Comparison of ENCODE assay signal across 16 cellular contexts in genomic region chr12:130951636-130952035, GRCh38. TPM values are rescaled to one million over a fixed set of nuclear protein-coding genes. Genes with fewer than 3 reads are reported as not detected.
DNase-seq lines count a peak whose midpoint lies in the region; ATAC-seq and TF ChIP-seq lines count a peak whose summit lies in the region.
"Had no signal": no experiment of that assay in that cellular context is flagged by ENCODE, and none has a peak within 500 bp of the region (broad histone marks: within the 10 kb centered on the region; RNA-seq: fewer than 3 reads in every experiment).

No MANE protein-coding gene starts in this region.

- TF ChIP-seq POLR2A in vagina (IDR thresholded peaks at IDR 0.05): no peak

- H3K36me3 Mint-ChIP-seq in activated naive CD8-positive, alpha-beta T cell treated with anti-CD3 and anti-CD28 coated beads, Interleukin-2, amount 10 ng/mL, durations not matched to agents 7 days and 5 days: no peaks in the 10 kb centered on the region
- no peaks in the 10 kb centered on the region for H3K36me3 Mint-ChIP-seq in activated naive CD8-positive, alpha-beta T cell treated with anti-CD3 and anti-CD28 coated beads, Interleukin-2, amount 50 U/mL, for 24 hours (ENCODE audit: low read depth)
- no peaks in the 10 kb centered on the region for H3K36me3 Mint-ChIP-seq in neural progenitor cell
- H3K36me3 Mint-ChIP-seq: CD8-positive, alpha-beta memory T cell had no signal

- H3K9me2 ChIP-seq in hepatocyte (replicated peaks; ENCODE audit: insufficient read depth): no peaks in the 10 kb centered on the region

- H3K4me1 Mint-ChIP-seq in activated naive CD8-positive, alpha-beta T cell treated with anti-CD3 and anti-CD28 coated beads, Interleukin-2, amount 10 ng/mL, durations not matched to agents 7 days and 5 days: no peaks in the 10 kb centered on the region
- H3K4me1 Mint-ChIP-seq in activated naive CD8-positive, alpha-beta T cell treated with anti-CD3 and anti-CD28 coated beads, Interleukin-2, amount 50 U/mL, for 24 hours: peaks cover 3% of the 10 kb centered on the region
- peaks cover 28% of the 10 kb centered on the region for H3K4me1 Mint-ChIP-seq in neural progenitor cell

- peak overlapping the region; percentile 20 for H3K27ac ChIP-seq in hepatocyte
- no peak overlapping the region for H3K27ac ChIP-seq in neural progenitor cell
- peak overlapping the region; percentile 75 for H3K27ac ChIP-seq in vagina
- H3K27ac ChIP-seq: 22Rv1, SJSA1 had no signal

- WGBS in hepatocyte (ENCODE audit: low lambda C conversion rate, missing lambda C conversion rate): 82% methylated on average over 13 of the region's 13 CpGs

- peaks cover 3% of the 10 kb centered on the region for H3K79me2 ChIP-seq in hepatocyte
- H3K79me2 ChIP-seq in neural progenitor cell (ENCODE audit: low read depth): no peaks in the 10 kb centered on the region

- H3K27me3 ChIP-seq in hepatocyte (no peaks in the 10 kb centered on the region), neural progenitor cell (no peaks in the 10 kb centered on the region), vagina (no peaks in the 10 kb centered on the region)
- H3K27me3 ChIP-seq: BE2C, SJSA1 had no signal

- no peak overlapping the region for H3K4me3 ChIP-seq in hepatocyte
- no peak overlapping the region for H3K4me3 ChIP-seq in neural progenitor cell
- H3K4me3 ChIP-seq in vagina: no peak overlapping the region
- H3K4me3 ChIP-seq: SJSA1 had no signal

- no peak overlapping the region for H3K4me3 Mint-ChIP-seq in activated naive CD8-positive, alpha-beta T cell treated with anti-CD3 and anti-CD28 coated beads, Interleukin-2, amount 10 ng/mL, durations not matched to agents 7 days and 5 days
- no peak overlapping the region for H3K4me3 Mint-ChIP-seq in activated naive CD8-positive, alpha-beta T cell treated with anti-CD3 and anti-CD28 coated beads, Interleukin-2, amount 50 U/mL, for 24 hours
- no peak overlapping the region for H3K4me3 Mint-ChIP-seq in neural progenitor cell
- H3K4me3 Mint-ChIP-seq: CD8-positive, alpha-beta memory T cell had no signal

- H3F3A ChIP-seq in neural progenitor cell (ENCODE audit: low read depth): peaks cover 6% of the 10 kb centered on the region

- H2AFZ ChIP-seq in hepatocyte: no peak overlapping the region
- H2AFZ ChIP-seq in neural progenitor cell (replicated peaks): peak overlapping the region; percentile 57

- no peak for TF ChIP-seq CTCF in hepatocyte (IDR thresholded peaks at IDR 0.05; ENCODE audit: poor library complexity)
- no peak for TF ChIP-seq CTCF in neural progenitor cell (IDR thresholded peaks at IDR 0.05)
- no peak for TF ChIP-seq CTCF in vagina (IDR thresholded peaks at IDR 0.05)

- H3K4me1 ChIP-seq in hepatocyte (ENCODE audit: insufficient read depth) (peaks cover 34% of the 10 kb centered on the region), neural progenitor cell (peaks cover 14% of the 10 kb centered on the region), vagina (peaks cover 19% of the 10 kb centered on the region)
- H3K4me1 ChIP-seq: SJSA1 had no signal

- H3K36me3 ChIP-seq in hepatocyte (replicated peaks; ENCODE audit: insufficient read depth, low read depth) (no peaks in the 10 kb centered on the region), neural progenitor cell (no peaks in the 10 kb centered on the region), vagina (no peaks in the 10 kb centered on the region)
- H3K36me3 ChIP-seq: BE2C, SJSA1 had no signal

- peak overlapping the region; percentile 30 for H3K27ac Mint-ChIP-seq in activated naive CD8-positive, alpha-beta T cell treated with anti-CD3 and anti-CD28 coated beads, Interleukin-2, amount 10 ng/mL, durations not matched to agents 7 days and 5 days
- H3K27ac Mint-ChIP-seq in activated naive CD8-positive, alpha-beta T cell treated with anti-CD3 and anti-CD28 coated beads, Interleukin-2, amount 50 U/mL, for 24 hours: no peak overlapping the region
- H3K27ac Mint-ChIP-seq in neural progenitor cell: no peak overlapping the region
- H3K27ac Mint-ChIP-seq: CD8-positive, alpha-beta memory T cell had no signal

- intact Hi-C loops in vagina (cut with DNase I): no loop called here

- POLR2A ChIA-PET in activated naive CD8-positive, alpha-beta T cell treated with anti-CD3 and anti-CD28 coated beads, Interleukin-2, amount 10 ng/mL, durations not matched to agents 7 days and 5 days (lab: Charles Lee): no interaction called here

- DNase-seq in activated naive CD8-positive, alpha-beta T cell treated with anti-CD3 and anti-CD28 coated beads, Interleukin-2, amount 10 ng/mL, durations not matched to agents 7 days and 5 days: no peak
- no peak for DNase-seq in activated naive CD8-positive, alpha-beta T cell treated with anti-CD3 and anti-CD28 coated beads, Interleukin-2, amount 50 U/mL, for 24 hours
- DNase-seq in hepatocyte (ENCODE audit: low spot score): no peak
- no peak for DNase-seq in neural progenitor cell (ENCODE audit: low spot score)
- no peak for DNase-seq in vagina (ENCODE audit: extremely low spot score in 2 of 2)
- no peak for DNase-seq in T-helper 1 cell
- DNase-seq in HK-2 (ENCODE audit: unreplicated experiment): no peak
- DNase-seq: CD8-positive, alpha-beta memory T cell; DND-41; NCI-H1048; NCI-H1694; NCI-H524 had no signal

- H3K9me3 ChIP-seq in hepatocyte (ENCODE audit: low read depth): no peaks in the 10 kb centered on the region
- no peaks in the 10 kb centered on the region for H3K9me3 ChIP-seq in neural progenitor cell (ENCODE audit: low read depth)
- no peaks in the 10 kb centered on the region for H3K9me3 ChIP-seq in vagina
- H3K9me3 ChIP-seq: BE2C had no signal

- H3K9ac ChIP-seq in neural progenitor cell: no peak overlapping the region

- H3K27me3 Mint-ChIP-seq in activated naive CD8-positive, alpha-beta T cell treated with anti-CD3 and anti-CD28 coated beads, Interleukin-2, amount 10 ng/mL, durations not matched to agents 7 days and 5 days: peaks cover 32% of the 10 kb centered on the region
- H3K27me3 Mint-ChIP-seq in activated naive CD8-positive, alpha-beta T cell treated with anti-CD3 and anti-CD28 coated beads, Interleukin-2, amount 50 U/mL, for 24 hours: peaks cover 22% of the 10 kb centered on the region
- peaks cover 25% of the 10 kb centered on the region for H3K27me3 Mint-ChIP-seq in neural progenitor cell (ENCODE audit: insufficient read depth, low read depth)

- H3K4me2 ChIP-seq in hepatocyte (no peak overlapping the region), neural progenitor cell (no peak overlapping the region)

- H3K9me3 Mint-ChIP-seq in activated naive CD8-positive, alpha-beta T cell treated with anti-CD3 and anti-CD28 coated beads, Interleukin-2, amount 10 ng/mL, durations not matched to agents 7 days and 5 days: no peaks in the 10 kb centered on the region
- H3K9me3 Mint-ChIP-seq in activated naive CD8-positive, alpha-beta T cell treated with anti-CD3 and anti-CD28 coated beads, Interleukin-2, amount 50 U/mL, for 24 hours: no peaks in the 10 kb centered on the region
- no peaks in the 10 kb centered on the region for H3K9me3 Mint-ChIP-seq in neural progenitor cell

- no peaks in the 10 kb centered on the region for H4K20me1 ChIP-seq in hepatocyte (ENCODE audit: insufficient read depth, poor library complexity, severe bottlenecking)
- H4K20me1 ChIP-seq in neural progenitor cell (ENCODE audit: low read depth): no peaks in the 10 kb centered on the region

- ATAC-seq in activated naive CD8-positive, alpha-beta T cell treated with anti-CD3 and anti-CD28 coated beads, Interleukin-2, amount 10 ng/mL, durations not matched to agents 7 days and 5 days (ENCODE audit: low read depth): no peak
- ATAC-seq in activated naive CD8-positive, alpha-beta T cell treated with anti-CD3 and anti-CD28 coated beads, Interleukin-2, amount 50 U/mL, for 24 hours: no peak
- ATAC-seq in HG02798 (IDR thresholded peaks at IDR 0.05; ENCODE audit: poor library complexity, unreplicated experiment): no peak

RNA-seq across cellular contexts. Expression of gene ADGRD1, which starts 2.1 kb away (rescaled TPM):
- not detected for total RNA-seq in activated naive CD8-positive, alpha-beta T cell treated with anti-CD3 and anti-CD28 coated beads, Interleukin-2, amount 10 ng/mL, durations not matched to agents 7 days and 5 days
- 14.2 and 18.5 TPM in 2 replicates for total RNA-seq in hepatocyte
- 12.7 and 18.1 TPM in 2 replicates for polyA plus RNA-seq in hepatocyte
- 0.40 TPM in 1 of 2 replicates, not detected in the other for total RNA-seq in neural progenitor cell (ENCODE audit: low replicate concordance)
- total RNA-seq in vagina: 35.8 TPM
- polyA plus RNA-seq: CD8-positive, alpha-beta memory T cell had no signal

Comparison
In these comparisons a context has a peak if more than half of its experiments do, and no peak if none do; other contexts are left out.
1. RNA of gene ADGRD1, which starts 2.1 kb away (total RNA-seq): 35.8 TPM in vagina (single experiment) and 14.2 to 18.5 TPM in hepatocyte; not detected in activated naive CD8-positive, alpha-beta T cell treated with anti-CD3 and anti-CD28 coated beads, Interleukin-2, amount 10 ng/mL, durations not matched to agents 7 days and 5 days and 0.40 TPM in neural progenitor cell; every median in the first group is over 10 times any median in the second.